Comparison of ENCODE assay signal across 21 cellular contexts in the genomic region with DNA sequence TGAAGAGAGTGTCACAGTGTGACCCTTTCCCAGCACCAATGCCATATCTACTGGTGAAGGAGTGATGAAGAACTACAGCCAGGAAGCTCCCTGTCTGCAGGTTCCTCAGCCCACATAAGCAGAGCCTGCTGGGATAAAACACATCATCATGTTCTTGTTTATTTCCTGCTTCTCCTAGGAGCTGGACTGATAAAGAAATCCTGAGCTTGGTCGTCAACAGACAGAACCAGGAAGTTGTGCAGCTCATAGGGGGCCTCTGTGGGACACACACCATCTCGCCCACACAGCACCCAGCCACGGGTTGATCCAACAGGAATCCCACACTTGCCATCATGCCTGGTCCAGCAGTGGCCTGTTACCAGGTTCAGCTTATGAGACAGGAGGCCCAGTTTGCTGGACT. TPM values are rescaled to one million over a fixed set of nuclear protein-coding genes. Genes with fewer than 3 reads are reported as not detected.
DNase-seq lines count a peak whose midpoint lies in the region; ATAC-seq and TF ChIP-seq lines count a peak whose summit lies in the region.
"Had no signal": no experiment of that assay in that cellular context is flagged by ENCODE, and none has a peak within 500 bp of the region (broad histone marks: within the 10 kb centered on the region; RNA-seq: fewer than 3 reads in every experiment).

No MANE protein-coding gene starts in this region.

- H3K27ac ChIP-seq in cingulate gyrus (ENCODE audit: low read depth, low read length): peak overlapping the region; percentile 75
- H3K27ac ChIP-seq: HL-60 had no signal

- in situ Hi-C loops in G401 (cut with HindIII; ENCODE audit: low sequenced_read_pairs): no loop called here

- DNase-seq in G401 (ENCODE audit: low spot score): peak; percentile 64
- DNase-seq in M059J (ENCODE audit: low read depth): peak; percentile 31
- no peak for DNase-seq in left colon
- DNase-seq in NCI-H187 (lab: John Stamatoyannopoulos, UW): no peak
- DNase-seq in amniotic stem cell (lab: John Stamatoyannopoulos, UW): no peak
- no peak for DNase-seq in GM10248 (ENCODE audit: extremely low spot score)
- DNase-seq: activated CD4-positive, alpha-beta T cell treated with anti-CD3 and anti-CD28 coated beads, Interleukin-2, amount 10 ng/mL, durations not matched to agents 7 days and 5 days; activated naive CD4-positive, alpha-beta T cell treated with Interleukin-2 at 50 U/mL for 16 hours; cortex of kidney; KG1; NCI-H1048; stimulated activated CD4-positive, alpha-beta T cell treated with anti-CD3 and anti-CD28 coated beads, Interleukin-4, amount 100 ng/mL, for 1 hour had no signal

- ATAC-seq in left colon (peak; percentile 76), GM21529 (IDR thresholded peaks at IDR 0.05; ENCODE audit: unreplicated experiment) (no peak)
- ATAC-seq: SK-N-SH treated with all-trans-retinoic acid at 6 μM for 48 hours had no signal

- intact Hi-C loops in left colon (cut with DNase I, micrococcal nuclease): no loop called here

- TF ChIP-seq CTCF in GM10248 (IDR thresholded peaks at IDR 0.05; ENCODE audit: control extremely low read depth, extremely low read depth, low read depth, missing control alignments): no peak

- CTCF ChIA-PET in GM10248 (lab: Yijun Ruan, JAX): interaction anchor here (1.0 to 3.3 kb wide), 2 partner anchors 10 to 753 kb away, joined by 3 to 22 read pairs; no protein-coding TSS in a partner anchor

- POLR2A ChIA-PET in GM10248 (lab: Yijun Ruan, JAX): no interaction called here

RNA-seq across cellular contexts. Expression of a gene that starts 2.8 kb away (rescaled TPM):
- total RNA-seq in G401 (2014; rRNA removed; shearing (Covaris generic)): not detected in 2 replicates
- not detected in 2 replicates for total RNA-seq in M059J (2014; rRNA removed; shearing (Covaris generic))
- not detected for total RNA-seq in left colon
- total RNA-seq: activated CD4-positive, alpha-beta T cell treated with anti-CD3 and anti-CD28 coated beads, Interleukin-2, amount 10 ng/mL, durations not matched to agents 7 days and 5 days; astrocyte; lung; myocyte; ovary; skeletal muscle tissue had no signal

RNA-seq across cellular contexts. Expression of a gene that starts 15.4 kb away (rescaled TPM):
- total RNA-seq in G401 (2014; rRNA removed; shearing (Covaris generic)): 3.7 and 5.0 TPM in 2 replicates
- total RNA-seq in M059J (2014; rRNA removed; shearing (Covaris generic)): 7.4 and 9.6 TPM in 2 replicates
- total RNA-seq in left colon: 1 to 10 TPM; 7.9 to 8.5 TPM

RNA-seq across cellular contexts. Expression of a gene that starts 16.0 kb away (rescaled TPM):
- total RNA-seq in G401 (2014; rRNA removed; shearing (Covaris generic)): not detected in 2 replicates
- total RNA-seq in M059J (2014; rRNA removed; shearing (Covaris generic)): not detected in 2 replicates
- not detected for total RNA-seq in left colon
- total RNA-seq: activated CD4-positive, alpha-beta T cell treated with anti-CD3 and anti-CD28 coated beads, Interleukin-2, amount 10 ng/mL, durations not matched to agents 7 days and 5 days; astrocyte; lung; myocyte; ovary; skeletal muscle tissue had no signal

RNA-seq across cellular contexts. Expression of a gene that starts 54.2 kb away (rescaled TPM):
- not detected in 2 replicates for total RNA-seq in G401 (2014; rRNA removed; shearing (Covaris generic))
- not detected in 2 replicates for total RNA-seq in M059J (2014; rRNA removed; shearing (Covaris generic))
- not detected for total RNA-seq in left colon
- total RNA-seq: activated CD4-positive, alpha-beta T cell treated with anti-CD3 and anti-CD28 coated beads, Interleukin-2, amount 10 ng/mL, durations not matched to agents 7 days and 5 days; astrocyte; lung; myocyte; ovary; skeletal muscle tissue had no signal

Comparison
In these comparisons a context has a peak if more than half of its experiments do, and no peak if none do; other contexts are left out.
1. DNase-seq: peak in G401 (single experiment) and M059J (single experiment); none in left colon (0 of 2), NCI-H187 (0 of 2), amniotic stem cell (single experiment) and GM10248 (single experiment).